ENCODE assay signal across 9 cellular contexts in genomic region chr5:149497357-149497756, GRCh38. TPM values are rescaled to one million over a fixed set of nuclear protein-coding genes. Genes with fewer than 3 reads are reported as not detected.
DNase-seq lines count a peak whose midpoint lies in the region; ATAC-seq and TF ChIP-seq lines count a peak whose summit lies in the region.
"Had no signal": no experiment of that assay in that cellular context is flagged by ENCODE, and none has a peak within 500 bp of the region (broad histone marks: within the 10 kb centered on the region; RNA-seq: fewer than 3 reads in every experiment).

No MANE protein-coding gene starts in this region.

- H3K27ac ChIP-seq in cardiac muscle cell: peak overlapping the region; percentile 61
- H3K27ac ChIP-seq in mucosa of rectum (ENCODE audit: low read depth in 2 of 2, low read length in 2 of 2): peak overlapping the region; percentile 24 to 57

- H3K27me3 ChIP-seq in cardiac muscle cell (no peaks in the 10 kb centered on the region), mucosa of rectum (ENCODE audit: control insufficient read depth in 2 of 2, insufficient read depth in 2 of 2, low read length in 2 of 2) (no peaks in the 10 kb centered on the region)

- no peaks in the 10 kb centered on the region for H3K4me1 ChIP-seq in cardiac muscle cell (ENCODE audit: low read depth)
- H3K4me1 ChIP-seq in mucosa of rectum (ENCODE audit: control insufficient read depth in 2 of 2, insufficient read depth in 2 of 2, low read length in 2 of 2): no peaks in the 10 kb centered on the region

- H3K4me3 ChIP-seq in cardiac muscle cell (no peak overlapping the region), cardiac fibroblast (replicated peaks in 1 of 2; ENCODE audit: low read depth in 2 of 2, low read length in 2 of 2) (no peak overlapping the region), mucosa of rectum (ENCODE audit: low read length in 2 of 2) (no peak overlapping the region)

- no peaks in the 10 kb centered on the region for H3K9me3 ChIP-seq in cardiac muscle cell (ENCODE audit: low read depth)
- H3K9me3 ChIP-seq in mucosa of rectum (ENCODE audit: control insufficient read depth in 2 of 2, low read length in 2 of 2): no peaks in the 10 kb centered on the region

- H3K9ac ChIP-seq in mucosa of rectum (ENCODE audit: low read depth in 1 of 2, low read length in 2 of 2): no peak overlapping the region

- ATAC-seq in stimulated activated naive CD8-positive, alpha-beta T cell treated with anti-CD3 and anti-CD28 coated beads, Interleukin-15, Interleukin-2, amounts not matched to agents 100 U/mL and 50 U/mL, for 24 hours: no peak

- TF ChIP-seq CTCF in cardiac muscle cell (IDR thresholded peaks at IDR 0.05; ENCODE audit: low read depth, low read length) (no peak), cardiac fibroblast (IDR thresholded peaks at IDR 0.05; ENCODE audit: low read depth, low read length) (no peak)

- peak in 1 of 2 donors; percentile 93 for DNase-seq in cardiac muscle cell (ENCODE audit: low read depth in 1 of 2, low spot score in 1 of 2)
- no peak for DNase-seq in cardiac septum (ENCODE audit: low spot score)
- peak; percentile 87 to 95 for DNase-seq in cardiac fibroblast (ENCODE audit: low read depth in 2 of 2)
- no peak for DNase-seq in islet precursor cell
- DNase-seq in nucleus accumbens (lab: John Stamatoyannopoulos, UW): no peak
- no peak for DNase-seq in COLO668 (lab: John Stamatoyannopoulos, UW; ENCODE audit: unreplicated experiment)
- no peak for DNase-seq in stimulated activated naive CD8-positive, alpha-beta T cell treated with anti-CD3 and anti-CD28 coated beads, Interleukin-15, Interleukin-2, amounts not matched to agents 100 U/mL and 50 U/mL, for 24 hours
- DNase-seq: activated CD4-positive, alpha-beta T cell treated with anti-CD3 and anti-CD28 coated beads, Interleukin-2, amount 50 U/mL, for 48 hours had no signal

- intact Hi-C loops in cardiac septum (cut with DNase I): loop anchor here (5.0 kb wide), 1 partner anchor 45 kb away; no protein-coding TSS in a partner anchor

- H3K36me3 ChIP-seq in cardiac muscle cell (peaks cover 61% of the 10 kb centered on the region), mucosa of rectum (ENCODE audit: control insufficient read depth in 2 of 2, insufficient read depth in 2 of 2, low read length in 2 of 2) (peaks cover 26 to 36% of the 10 kb centered on the region in 2 donors)

RNA-seq across cellular contexts. Expression of gene CSNK1A1, which starts 53.9 kb away (rescaled TPM):
- total RNA-seq in cardiac muscle cell (282 and 286 TPM in 2 replicates), cardiac septum (206 TPM)
- 161 and 195 TPM in 2 replicates for polyA plus RNA-seq in cardiac muscle cell

Comparison
In these comparisons a context has a peak if more than half of its experiments do, and no peak if none do; other contexts are left out.
1. DNase-seq: peak in cardiac fibroblast (2 of 2); none in cardiac septum (single experiment), islet precursor cell (single experiment), nucleus accumbens (0 of 56), COLO668 (single experiment) and stimulated activated naive CD8-positive, alpha-beta T cell treated with anti-CD3 and anti-CD28 coated beads, Interleukin-15, Interleukin-2, amounts not matched to agents 100 U/mL and 50 U/mL, for 24 hours (single experiment).